1 cellular context compared by ENCODE assay signal in genomic region chr12:26786491-26787124, GRCh38.
TF ChIP-seq lines count a peak whose summit lies in the region.

No MANE protein-coding gene starts in this region.

TF ChIP-seq in SK-N-SH treated with all-trans-retinoic acid at 6 μM for 48 hours, 23 proteins besides CTCF, POLR2A, EP300 and RAD21 (continued from another document):
- TF ChIP-seq TSHZ2 (CRISPR knock-in tag; IDR thresholded peaks at IDR 0.05), result no peak
- TF ChIP-seq POU6F1 (CRISPR knock-in tag; IDR thresholded peaks at IDR 0.05; ENCODE audit: borderline replicate concordance, low read depth), result no peak
- no peak for TF ChIP-seq ZFP3 (CRISPR knock-in tag; IDR thresholded peaks at IDR 0.05)
- no peak for TF ChIP-seq OSR1 (CRISPR knock-in tag; IDR thresholded peaks at IDR 0.05)
- no peak for TF ChIP-seq ZNF70 (CRISPR knock-in tag; IDR thresholded peaks at IDR 0.05)
- no peak for TF ChIP-seq TOX (CRISPR knock-in tag; IDR thresholded peaks at IDR 0.05; ENCODE audit: borderline replicate concordance)
- no peak for TF ChIP-seq RARB (CRISPR knock-in tag; IDR thresholded peaks at IDR 0.05)
- TF ChIP-seq BACH2 (CRISPR knock-in tag; IDR thresholded peaks at IDR 0.05; ENCODE audit: borderline replicate concordance), result no peak
- TF ChIP-seq ESRRG (CRISPR knock-in tag; IDR thresholded peaks at IDR 0.05), result no peak
